Comparison of ENCODE assay signal across 2 cellular contexts in genomic region chr1:31571340-31572295, GRCh38.
TF ChIP-seq lines count a peak whose summit lies in the region.

No MANE protein-coding gene starts in this region.

TF ChIP-seq in GM12891, 5 proteins besides CTCF, POLR2A, EP300 and RAD21:
- TF ChIP-seq POLR2AphosphoS5 (IDR thresholded peaks at IDR 0.05; ENCODE audit: low read depth, low read length) (no peak), SPI1 (IDR thresholded peaks at IDR 0.05; ENCODE audit: low read depth, low read length) (0 out of 2 replicates have a peak, but pooled peaks have one; percentile 41), PAX5 (IDR thresholded peaks at IDR 0.05; ENCODE audit: insufficient read depth, low read length, severe bottlenecking) (no peak), POU2F2 (IDR thresholded peaks at IDR 0.05; ENCODE audit: low read depth, low read length) (no peak), TAF1 (IDR thresholded peaks at IDR 0.05; ENCODE audit: low read depth, low read length) (no peak)

TF ChIP-seq in K562, 482 proteins besides CTCF, POLR2A, EP300 and RAD21:
- no peak for TF ChIP-seq PTRF (tag; IDR thresholded peaks at IDR 0.05)
- no peak for TF ChIP-seq HDGF (IDR thresholded peaks at IDR 0.05)
- no peak for TF ChIP-seq MAFF (IDR thresholded peaks at IDR 0.05; ENCODE audit: low read length)
- TF ChIP-seq ESRRA (IDR thresholded peaks at IDR 0.05; ENCODE audit: borderline replicate concordance, low read depth), result peak; percentile 62; the same call in 1 of the 2 replicates
- TF ChIP-seq FOXA3 (CRISPR knock-in tag; conservative IDR thresholded peaks at IDR 0.05 in 1 of 2, IDR thresholded peaks at IDR 0.05 in 1 of 2), result no peak
